ENCODE assay signal across 16 cellular contexts in genomic region chr1:12465126-12465525, GRCh38.
DNase-seq lines count a peak whose midpoint lies in the region; ATAC-seq and TF ChIP-seq lines count a peak whose summit lies in the region.
"Had no signal": no experiment of that assay in that cellular context is flagged by ENCODE, and none has a peak within 500 bp of the region (broad histone marks: within the 10 kb centered on the region; RNA-seq: fewer than 3 reads in every experiment).

No MANE protein-coding gene starts in this region.

- 0 out of 2 replicates have a peak overlapping the region, but pooled peaks have one; percentile 7 for H2AFZ ChIP-seq in PC-3 (ENCODE audit: low read length)

- in situ Hi-C loops in brain microvascular endothelial cell (cut with HindIII; ENCODE audit: low pct_ligation_motif_present, low sequenced_read_pairs) = no loop called here

- H3K4me2 ChIP-seq in PC-3 (ENCODE audit: low read length) = peak overlapping the region; percentile 66

- no peaks in the 10 kb centered on the region for H3K27me3 Mint-ChIP-seq in natural killer cell (ENCODE audit: low read depth in 2 of 2)
- H3K27me3 Mint-ChIP-seq in activated T-helper 1 cell treated with anti-CD3 and anti-CD28 coated beads, Interleukin-12 subunit alpha, Interleukin-12 subunit beta, Interleukin-2, Interleukin-4 antibody, amounts not matched to agents 30 ng/mL and 10 ng/mL and 1 ng/mL, durations not matched to agents 14 hours and 24 hours and 36 hours (ENCODE audit: insufficient read depth) = no peaks in the 10 kb centered on the region
- H3K27me3 Mint-ChIP-seq: natural killer cell treated with Interleukin-12 subunit alpha and Interleukin-12 subunit beta and Interleukin-15 and Interleukin-18, amount 100 ng/mL, for 72 hours; stimulated activated naive B cell treated with anti-CD40 and anti-IgM and Interleukin-4, amounts not matched to agents 10 μg/mL and 1 μg/mL and 100 μg/mL, for 72 hours had no signal

- BruUV-seq in PC-3 (replicated peaks; lab: Mats Ljungman, UMichigan) = TSS peak; percentile 45

- peaks cover 4% of the 10 kb centered on the region; the same call in 1 of the 2 replicates for H3K36me3 ChIP-seq in PC-3 (ENCODE audit: low read depth, low read length)
- peaks cover 5% of the 10 kb centered on the region for H3K36me3 ChIP-seq in brain microvascular endothelial cell (replicated peaks)
- H3K36me3 ChIP-seq in muscle layer of colon (ENCODE audit: insufficient read depth, low read length) = no peaks in the 10 kb centered on the region
- peaks cover 0 to 6% (median 0%) of the 10 kb centered on the region in 3 donors for H3K36me3 ChIP-seq in tibial artery

- no peaks in the 10 kb centered on the region for H4K20me1 ChIP-seq in PC-3 (ENCODE audit: low read length)

- H3K4me1 ChIP-seq in PC-3 (ENCODE audit: insufficient read depth, low read length) (peaks cover 49% of the 10 kb centered on the region), muscle layer of colon (ENCODE audit: insufficient read depth, low read length) (peaks cover 61% of the 10 kb centered on the region), tibial artery (peaks cover 0 to 64% (median 57%) of the 10 kb centered on the region in 4 donors)

- H3K9ac ChIP-seq in PC-3 (ENCODE audit: low read length) (peak overlapping the region; percentile 24; the same call in 1 of the 2 replicates), muscle layer of colon (ENCODE audit: low read length) (no peak overlapping the region)

- peaks cover 9% of the 10 kb centered on the region for H3K79me2 ChIP-seq in PC-3 (ENCODE audit: low read length)

- CTCF ChIA-PET in PC-3 (lab: Charles Lee) = no interaction called here

- intact Hi-C loops in PC-3 (cut with micrococcal nuclease) (no loop called here), tibial artery (cut with DNase I; ENCODE audit: low total_unique reads) (no loop called here), natural killer cell (cut with micrococcal nuclease) (no loop called here)
- intact Hi-C loops in activated T-helper 1 cell treated with anti-CD3 and anti-CD28 coated beads, Interleukin-12 subunit alpha, Interleukin-12 subunit beta, Interleukin-2, Interleukin-4 antibody, amounts not matched to agents 30 ng/mL and 10 ng/mL and 1 ng/mL, durations not matched to agents 14 hours and 24 hours and 36 hours (cut with micrococcal nuclease) = no loop called here

- no peaks in the 10 kb centered on the region for H3K9me2 ChIP-seq in PC-3 (replicated peaks; ENCODE audit: low read length)

- TF ChIP-seq CTCF in PC-3 (conservative IDR thresholded peaks at IDR 0.05; ENCODE audit: low read depth, low read length) (no peak), brain microvascular endothelial cell (IDR thresholded peaks at IDR 0.05; ENCODE audit: low read depth, low read length, missing control alignments) (no peak), tibial artery (IDR thresholded peaks at IDR 0.05) (no peak), natural killer cell (IDR thresholded peaks at IDR 0.05) (no peak)

- no peak overlapping the region for H3K4me3 Mint-ChIP-seq in natural killer cell
- H3K4me3 Mint-ChIP-seq in activated T-helper 1 cell treated with anti-CD3 and anti-CD28 coated beads, Interleukin-12 subunit alpha, Interleukin-12 subunit beta, Interleukin-2, Interleukin-4 antibody, amounts not matched to agents 30 ng/mL and 10 ng/mL and 1 ng/mL, durations not matched to agents 14 hours and 24 hours and 36 hours = no peak overlapping the region
- H3K4me3 Mint-ChIP-seq: endodermal cell; natural killer cell treated with Interleukin-12 subunit alpha and Interleukin-12 subunit beta and Interleukin-15 and Interleukin-18, amount 100 ng/mL, for 72 hours; stimulated activated naive B cell treated with anti-CD40 and anti-IgM and Interleukin-4, amounts not matched to agents 10 μg/mL and 1 μg/mL and 100 μg/mL, for 72 hours had no signal

- H3K9me3 Mint-ChIP-seq in natural killer cell = no peaks in the 10 kb centered on the region
- no peaks in the 10 kb centered on the region for H3K9me3 Mint-ChIP-seq in activated T-helper 1 cell treated with anti-CD3 and anti-CD28 coated beads, Interleukin-12 subunit alpha, Interleukin-12 subunit beta, Interleukin-2, Interleukin-4 antibody, amounts not matched to agents 30 ng/mL and 10 ng/mL and 1 ng/mL, durations not matched to agents 14 hours and 24 hours and 36 hours
- H3K9me3 Mint-ChIP-seq: activated T-helper 2 cell treated with anti-CD3 and anti-CD28 coated beads, Interferon-gamma antibody, Interleukin-2, Interleukin-4, amounts not matched to agents 10 μg/mL and 5 μg/mL and 100 μg/mL, durations not matched to agents 14 hours and 24 hours and 36 hours; endodermal cell; natural killer cell treated with Interleukin-12 subunit alpha and Interleukin-12 subunit beta and Interleukin-15 and Interleukin-18, amount 100 ng/mL, for 72 hours; stimulated activated naive B cell treated with anti-CD40 and anti-IgM and Interleukin-4, amounts not matched to agents 10 μg/mL and 1 μg/mL and 100 μg/mL, for 72 hours had no signal

- POLR2A ChIA-PET in PC-3 (lab: Charles Lee; ENCODE audit: unreplicated experiment) = no interaction called here

- no peaks in the 10 kb centered on the region for H3F3A ChIP-seq in PC-3 (ENCODE audit: low read length, unreplicated experiment)

- no peak for DNase-seq in PC-3
- DNase-seq in brain microvascular endothelial cell = no peak
- DNase-seq in tibial artery = no peak
- DNase-seq in natural killer cell = no peak
- no peak for DNase-seq in activated T-helper 1 cell treated with anti-CD3 and anti-CD28 coated beads, Interleukin-12 subunit alpha, Interleukin-12 subunit beta, Interleukin-2, Interleukin-4 antibody, amounts not matched to agents 30 ng/mL and 10 ng/mL and 1 ng/mL, durations not matched to agents 14 hours and 24 hours and 36 hours (ENCODE audit: low spot score)
- no peak for DNase-seq in NOMO-1 (lab: John Stamatoyannopoulos, UW; ENCODE audit: unreplicated experiment in 2 of 2)
- DNase-seq: endodermal cell; NCI-H1694 treated with DMSO at 0.1 percent for 48 hours; NCI-H345; SHP77; stimulated activated naive B cell treated with anti-CD40 and anti-IgM and Interleukin-4, amounts not matched to agents 10 μg/mL and 1 μg/mL and 100 μg/mL, for 72 hours; T-helper 2 cell had no signal

- ATAC-seq in PC-3 (no peak), natural killer cell (no peak), GM18498 (IDR thresholded peaks at IDR 0.05; ENCODE audit: unreplicated experiment) (no peak)
- ATAC-seq: natural killer cell treated with Interleukin-12 subunit alpha and Interleukin-12 subunit beta and Interleukin-15 and Interleukin-18, amount 100 ng/mL, for 72 hours; stimulated activated naive B cell treated with anti-CD40 and anti-IgM and Interleukin-4, amounts not matched to agents 10 μg/mL and 1 μg/mL and 100 μg/mL, for 72 hours had no signal

- H3K27me3 ChIP-seq in PC-3 (ENCODE audit: low read length) (no peaks in the 10 kb centered on the region), brain microvascular endothelial cell (replicated peaks) (no peaks in the 10 kb centered on the region), muscle layer of colon (ENCODE audit: control insufficient read depth in 1 of 2, insufficient read depth in 2 of 2, low read length in 2 of 2) (no peaks in the 10 kb centered on the region), tibial artery (no peaks in the 10 kb centered on the region)

- H3K27ac ChIP-seq in PC-3 (ENCODE audit: low read length) (peak overlapping the region; percentile 73), brain microvascular endothelial cell (peak overlapping the region; percentile 94), muscle layer of colon (ENCODE audit: low read depth, low read length) (peak overlapping the region; percentile 67), tibial artery (peak overlapping the region; percentile 63 to 77)

- H3K9me3 ChIP-seq in PC-3 (ENCODE audit: low read length) (no peaks in the 10 kb centered on the region), muscle layer of colon (ENCODE audit: low read length) (no peaks in the 10 kb centered on the region), tibial artery (no peaks in the 10 kb centered on the region)

- no peak overlapping the region for H3K4me3 ChIP-seq in PC-3 (ENCODE audit: low read length)
- H3K4me3 ChIP-seq in brain microvascular endothelial cell (ENCODE audit: low read depth, low read length) = no peak overlapping the region
- no peak overlapping the region for H3K4me3 ChIP-seq in muscle layer of colon (ENCODE audit: low read depth in 1 of 2, low read length in 2 of 2)
- H3K4me3 ChIP-seq in tibial artery = no peak overlapping the region

- H3K36me3 Mint-ChIP-seq in natural killer cell = peaks cover 9% of the 10 kb centered on the region
- peaks cover 35% of the 10 kb centered on the region for H3K36me3 Mint-ChIP-seq in activated T-helper 1 cell treated with anti-CD3 and anti-CD28 coated beads, Interleukin-12 subunit alpha, Interleukin-12 subunit beta, Interleukin-2, Interleukin-4 antibody, amounts not matched to agents 30 ng/mL and 10 ng/mL and 1 ng/mL, durations not matched to agents 14 hours and 24 hours and 36 hours (ENCODE audit: low read depth)

- peak overlapping the region in 1 of 2 donors; percentile 24 for H3K27ac Mint-ChIP-seq in natural killer cell
- H3K27ac Mint-ChIP-seq in activated T-helper 1 cell treated with anti-CD3 and anti-CD28 coated beads, Interleukin-12 subunit alpha, Interleukin-12 subunit beta, Interleukin-2, Interleukin-4 antibody, amounts not matched to agents 30 ng/mL and 10 ng/mL and 1 ng/mL, durations not matched to agents 14 hours and 24 hours and 36 hours = no peak overlapping the region
- H3K27ac Mint-ChIP-seq: activated T-helper 2 cell treated with anti-CD3 and anti-CD28 coated beads, Interferon-gamma antibody, Interleukin-2, Interleukin-4, amounts not matched to agents 10 μg/mL and 5 μg/mL and 100 μg/mL, durations not matched to agents 14 hours and 24 hours and 36 hours; endodermal cell; stimulated activated naive B cell treated with anti-CD40 and anti-IgM and Interleukin-4, amounts not matched to agents 10 μg/mL and 1 μg/mL and 100 μg/mL, for 72 hours had no signal

- H3K4me1 Mint-ChIP-seq in natural killer cell = peaks cover 41 to 43% of the 10 kb centered on the region in 2 donors
- H3K4me1 Mint-ChIP-seq in activated T-helper 1 cell treated with anti-CD3 and anti-CD28 coated beads, Interleukin-12 subunit alpha, Interleukin-12 subunit beta, Interleukin-2, Interleukin-4 antibody, amounts not matched to agents 30 ng/mL and 10 ng/mL and 1 ng/mL, durations not matched to agents 14 hours and 24 hours and 36 hours (ENCODE audit: low read depth) = peaks cover 19% of the 10 kb centered on the region
